ENCODE assay signal across 3 cellular contexts in the genomic region with DNA sequence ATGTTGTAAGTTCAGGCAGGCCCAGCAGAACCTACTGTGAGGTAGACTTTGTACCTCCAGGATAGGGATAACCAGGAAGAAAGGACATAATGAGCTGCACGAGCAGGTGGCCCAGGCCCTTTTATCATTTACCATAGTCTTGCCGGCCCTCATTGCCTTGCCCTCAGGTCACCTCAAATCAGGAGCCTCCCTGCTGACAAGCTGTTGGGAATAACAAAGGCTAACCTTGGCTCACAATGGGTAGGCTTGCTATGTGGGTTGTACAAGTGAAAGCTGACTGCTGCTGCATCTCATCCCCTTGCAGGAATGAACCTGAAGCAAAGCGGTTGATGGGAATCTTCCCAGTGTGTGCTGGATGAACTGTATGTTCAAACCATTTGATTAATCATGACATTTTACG.
TF ChIP-seq lines count a peak whose summit lies in the region.

No MANE protein-coding gene starts in this region.

TF ChIP-seq in GM23338, 12 proteins besides CTCF, POLR2A, EP300 and RAD21:
- TF ChIP-seq CREB1 (CRISPR knock-in tag; IDR thresholded peaks at IDR 0.05; ENCODE audit: low read depth) (no peak), EZH2phosphoT487 (IDR thresholded peaks at IDR 0.05; ENCODE audit: unreplicated experiment) (no peak), NANOG (IDR thresholded peaks at IDR 0.05; ENCODE audit: borderline replicate concordance) (no peak), ZNF114 (CRISPR knock-in tag; IDR thresholded peaks at IDR 0.05) (no peak), POLR2AphosphoS5 (IDR thresholded peaks at IDR 0.05; ENCODE audit: low read depth) (no peak), JUNB (IDR thresholded peaks at IDR 0.05; ENCODE audit: unreplicated experiment) (no peak), STAT1 (IDR thresholded peaks at IDR 0.05; ENCODE audit: unreplicated experiment) (no peak), ZNF331 (CRISPR knock-in tag; IDR thresholded peaks at IDR 0.05; ENCODE audit: low read depth) (no peak)
- TF ChIP-seq, protein P1, sequence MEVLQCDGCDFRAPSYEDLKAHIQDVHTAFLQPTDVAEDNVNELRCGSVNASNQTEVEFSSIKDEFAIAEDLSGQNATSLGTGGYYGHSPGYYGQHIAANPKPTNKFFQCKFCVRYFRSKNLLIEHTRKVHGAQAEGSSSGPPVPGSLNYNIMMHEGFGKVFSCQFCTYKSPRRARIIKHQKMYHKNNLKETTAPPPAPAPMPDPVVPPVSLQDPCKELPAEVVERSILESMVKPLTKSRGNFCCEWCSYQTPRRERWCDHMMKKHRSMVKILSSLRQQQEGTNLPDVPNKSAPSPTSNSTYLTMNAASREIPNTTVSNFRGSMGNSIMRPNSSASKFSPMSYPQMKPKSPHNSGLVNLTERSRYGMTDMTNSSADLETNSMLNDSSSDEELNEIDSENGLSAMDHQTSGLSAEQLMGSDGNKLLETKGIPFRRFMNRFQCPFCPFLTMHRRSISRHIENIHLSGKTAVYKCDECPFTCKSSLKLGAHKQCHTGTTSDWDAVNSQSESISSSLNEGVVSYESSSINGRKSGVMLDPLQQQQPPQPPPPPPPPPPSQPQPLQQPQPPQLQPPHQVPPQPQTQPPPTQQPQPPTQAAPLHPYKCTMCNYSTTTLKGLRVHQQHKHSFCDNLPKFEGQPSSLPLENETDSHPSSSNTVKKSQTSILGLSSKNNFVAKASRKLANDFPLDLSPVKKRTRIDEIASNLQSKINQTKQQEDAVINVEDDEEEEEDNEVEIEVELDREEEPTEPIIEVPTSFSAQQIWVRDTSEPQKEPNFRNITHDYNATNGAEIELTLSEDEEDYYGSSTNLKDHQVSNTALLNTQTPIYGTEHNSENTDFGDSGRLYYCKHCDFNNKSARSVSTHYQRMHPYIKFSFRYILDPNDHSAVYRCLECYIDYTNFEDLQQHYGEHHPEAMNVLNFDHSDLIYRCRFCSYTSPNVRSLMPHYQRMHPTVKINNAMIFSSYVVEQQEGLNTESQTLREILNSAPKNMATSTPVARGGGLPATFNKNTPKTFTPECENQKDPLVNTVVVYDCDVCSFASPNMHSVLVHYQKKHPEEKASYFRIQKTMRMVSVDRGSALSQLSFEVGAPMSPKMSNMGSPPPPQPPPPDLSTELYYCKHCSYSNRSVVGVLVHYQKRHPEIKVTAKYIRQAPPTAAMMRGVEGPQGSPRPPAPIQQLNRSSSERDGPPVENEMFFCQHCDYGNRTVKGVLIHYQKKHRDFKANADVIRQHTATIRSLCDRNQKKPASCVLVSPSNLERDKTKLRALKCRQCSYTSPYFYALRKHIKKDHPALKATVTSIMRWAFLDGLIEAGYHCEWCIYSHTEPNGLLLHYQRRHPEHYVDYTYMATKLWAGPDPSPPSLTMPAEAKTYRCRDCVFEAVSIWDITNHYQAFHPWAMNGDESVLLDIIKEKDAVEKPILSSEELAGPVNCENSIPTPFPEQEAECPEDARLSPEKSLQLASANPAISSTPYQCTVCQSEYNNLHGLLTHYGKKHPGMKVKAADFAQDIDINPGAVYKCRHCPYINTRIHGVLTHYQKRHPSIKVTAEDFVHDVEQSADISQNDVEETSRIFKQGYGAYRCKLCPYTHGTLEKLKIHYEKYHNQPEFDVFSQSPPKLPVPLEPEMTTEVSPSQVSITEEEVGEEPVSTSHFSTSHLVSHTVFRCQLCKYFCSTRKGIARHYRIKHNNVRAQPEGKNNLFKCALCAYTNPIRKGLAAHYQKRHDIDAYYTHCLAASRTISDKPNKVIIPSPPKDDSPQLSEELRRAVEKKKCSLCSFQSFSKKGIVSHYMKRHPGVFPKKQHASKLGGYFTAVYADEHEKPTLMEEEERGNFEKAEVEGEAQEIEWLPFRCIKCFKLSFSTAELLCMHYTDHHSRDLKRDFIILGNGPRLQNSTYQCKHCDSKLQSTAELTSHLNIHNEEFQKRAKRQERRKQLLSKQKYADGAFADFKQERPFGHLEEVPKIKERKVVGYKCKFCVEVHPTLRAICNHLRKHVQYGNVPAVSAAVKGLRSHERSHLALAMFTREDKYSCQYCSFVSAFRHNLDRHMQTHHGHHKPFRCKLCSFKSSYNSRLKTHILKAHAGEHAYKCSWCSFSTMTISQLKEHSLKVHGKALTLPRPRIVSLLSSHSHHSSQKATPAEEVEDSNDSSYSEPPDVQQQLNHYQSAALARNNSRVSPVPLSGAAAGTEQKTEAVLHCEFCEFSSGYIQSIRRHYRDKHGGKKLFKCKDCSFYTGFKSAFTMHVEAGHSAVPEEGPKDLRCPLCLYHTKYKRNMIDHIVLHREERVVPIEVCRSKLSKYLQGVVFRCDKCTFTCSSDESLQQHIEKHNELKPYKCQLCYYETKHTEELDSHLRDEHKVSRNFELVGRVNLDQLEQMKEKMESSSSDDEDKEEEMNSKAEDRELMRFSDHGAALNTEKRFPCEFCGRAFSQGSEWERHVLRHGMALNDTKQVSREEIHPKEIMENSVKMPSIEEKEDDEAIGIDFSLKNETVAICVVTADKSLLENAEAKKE (CRISPR knock-in tag; IDR thresholded peaks at IDR 0.05): no peak

TF ChIP-seq in IMR-90, 13 proteins besides CTCF, POLR2A, EP300 and RAD21:
- no peak for TF ChIP-seq FOS (IDR thresholded peaks at IDR 0.05; ENCODE audit: low read depth, low read length)
- TF ChIP-seq MAFK (IDR thresholded peaks at IDR 0.05; ENCODE audit: low read depth, low read length): no peak
- no peak for TF ChIP-seq MAZ (IDR thresholded peaks at IDR 0.05; ENCODE audit: borderline replicate concordance, low read depth, low read length)
- TF ChIP-seq, protein P2, sequence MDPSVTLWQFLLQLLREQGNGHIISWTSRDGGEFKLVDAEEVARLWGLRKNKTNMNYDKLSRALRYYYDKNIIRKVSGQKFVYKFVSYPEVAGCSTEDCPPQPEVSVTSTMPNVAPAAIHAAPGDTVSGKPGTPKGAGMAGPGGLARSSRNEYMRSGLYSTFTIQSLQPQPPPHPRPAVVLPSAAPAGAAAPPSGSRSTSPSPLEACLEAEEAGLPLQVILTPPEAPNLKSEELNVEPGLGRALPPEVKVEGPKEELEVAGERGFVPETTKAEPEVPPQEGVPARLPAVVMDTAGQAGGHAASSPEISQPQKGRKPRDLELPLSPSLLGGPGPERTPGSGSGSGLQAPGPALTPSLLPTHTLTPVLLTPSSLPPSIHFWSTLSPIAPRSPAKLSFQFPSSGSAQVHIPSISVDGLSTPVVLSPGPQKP (IDR thresholded peaks at IDR 0.05; ENCODE audit: borderline replicate concordance, low read depth, low read length): no peak
- TF ChIP-seq, protein P3, sequence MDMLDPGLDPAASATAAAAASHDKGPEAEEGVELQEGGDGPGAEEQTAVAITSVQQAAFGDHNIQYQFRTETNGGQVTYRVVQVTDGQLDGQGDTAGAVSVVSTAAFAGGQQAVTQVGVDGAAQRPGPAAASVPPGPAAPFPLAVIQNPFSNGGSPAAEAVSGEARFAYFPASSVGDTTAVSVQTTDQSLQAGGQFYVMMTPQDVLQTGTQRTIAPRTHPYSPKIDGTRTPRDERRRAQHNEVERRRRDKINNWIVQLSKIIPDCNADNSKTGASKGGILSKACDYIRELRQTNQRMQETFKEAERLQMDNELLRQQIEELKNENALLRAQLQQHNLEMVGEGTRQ (IDR thresholded peaks at IDR 0.05; ENCODE audit: low read depth, low read length): no peak
- no peak for TF ChIP-seq CEBPB (IDR thresholded peaks at IDR 0.05; ENCODE audit: low read depth, low read length)
- no peak for TF ChIP-seq BHLHE40 (IDR thresholded peaks at IDR 0.05; ENCODE audit: low read depth, low read length)
- no peak for TF ChIP-seq RCOR1 (IDR thresholded peaks at IDR 0.05; ENCODE audit: insufficient replicate concordance, low read length)
- TF ChIP-seq RFX5 (IDR thresholded peaks at IDR 0.05; ENCODE audit: low read depth, low read length): no peak
- TF ChIP-seq CHD1 (IDR thresholded peaks at IDR 0.05; ENCODE audit: low read depth, low read length): no peak
- no peak for TF ChIP-seq NFE2L2 (IDR thresholded peaks at IDR 0.05; ENCODE audit: low read depth, low read length)
- no peak for TF ChIP-seq MXI1 (IDR thresholded peaks at IDR 0.05; ENCODE audit: borderline replicate concordance, low read depth, low read length)

TF ChIP-seq in H1, 55 proteins besides CTCF, POLR2A, EP300 and RAD21:
- peak; percentile 21 for TF ChIP-seq NANOG (IDR thresholded peaks at IDR 0.05; ENCODE audit: insufficient read depth, low read depth, low read length, poor library complexity, severe bottlenecking)
- TF ChIP-seq HDAC2 (IDR thresholded peaks at IDR 0.05; ENCODE audit: borderline replicate concordance in 1 of 2, low read depth in 2 of 2, low read length in 2 of 2): no peak
- 0 out of 2 replicates have a peak, but pooled peaks have one; percentile 12 for TF ChIP-seq KDM1A (IDR thresholded peaks at IDR 0.05; ENCODE audit: borderline replicate concordance, low read length)
- no peak for TF ChIP-seq JUN (IDR thresholded peaks at IDR 0.05; ENCODE audit: low read depth, low read length)
- no peak for TF ChIP-seq KDM4A (IDR thresholded peaks at IDR 0.05; ENCODE audit: low read depth, low read length, severe bottlenecking)
- no peak for TF ChIP-seq TBP (IDR thresholded peaks at IDR 0.05; ENCODE audit: low read depth, low read length)
- TF ChIP-seq KDM5A (IDR thresholded peaks at IDR 0.05; ENCODE audit: low read length): no peak
- TF ChIP-seq, protein P3 (IDR thresholded peaks at IDR 0.05; ENCODE audit: low read length): peak; percentile 42; the same call in 1 of the 2 replicates
- TF ChIP-seq GTF2F1 (IDR thresholded peaks at IDR 0.05; ENCODE audit: borderline replicate concordance, low read depth, low read length): no peak
- no peak for TF ChIP-seq PHF8 (conservative IDR thresholded peaks at IDR 0.05; ENCODE audit: low read depth, low read length)
